ENCODE assay signal across 1 cellular context in the genomic region with DNA sequence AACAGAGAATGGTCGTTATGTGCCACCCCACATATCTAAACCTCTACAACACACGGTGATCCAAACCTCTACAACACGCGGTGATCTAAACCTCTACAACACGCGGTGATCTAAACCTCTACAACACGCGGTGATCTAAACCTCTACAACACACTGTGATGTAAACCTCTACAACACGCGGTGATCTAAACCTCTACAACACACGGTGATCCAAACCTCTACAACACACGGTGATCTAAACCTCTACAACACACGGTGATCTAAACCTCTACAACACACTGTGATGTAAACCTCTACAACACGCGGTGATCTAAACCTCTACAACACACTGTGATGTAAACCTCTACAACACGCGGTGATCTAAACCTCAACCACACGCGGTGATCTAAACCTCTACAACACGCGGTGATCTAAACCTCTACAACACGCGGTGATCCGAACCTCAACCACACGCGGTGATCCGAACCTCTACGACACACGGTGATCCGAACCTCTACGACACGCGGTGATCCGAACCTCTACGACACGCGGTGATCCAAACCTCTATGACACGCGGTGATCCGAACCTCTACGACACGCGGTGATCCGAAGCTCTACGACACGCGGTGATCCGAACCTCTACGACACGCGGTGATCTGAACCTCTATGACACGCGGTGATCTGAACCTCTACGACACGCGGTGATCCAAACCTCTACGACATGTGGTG.
A peak's percentile ranks its signal among the peaks of the same experiment; 100 is the strongest.
TF ChIP-seq lines count a peak whose summit lies in the region.

No MANE protein-coding gene starts in this region.

TF ChIP-seq in GM12878, 131 proteins besides CTCF, POLR2A, EP300 and RAD21:
- TF ChIP-seq, protein P1, sequence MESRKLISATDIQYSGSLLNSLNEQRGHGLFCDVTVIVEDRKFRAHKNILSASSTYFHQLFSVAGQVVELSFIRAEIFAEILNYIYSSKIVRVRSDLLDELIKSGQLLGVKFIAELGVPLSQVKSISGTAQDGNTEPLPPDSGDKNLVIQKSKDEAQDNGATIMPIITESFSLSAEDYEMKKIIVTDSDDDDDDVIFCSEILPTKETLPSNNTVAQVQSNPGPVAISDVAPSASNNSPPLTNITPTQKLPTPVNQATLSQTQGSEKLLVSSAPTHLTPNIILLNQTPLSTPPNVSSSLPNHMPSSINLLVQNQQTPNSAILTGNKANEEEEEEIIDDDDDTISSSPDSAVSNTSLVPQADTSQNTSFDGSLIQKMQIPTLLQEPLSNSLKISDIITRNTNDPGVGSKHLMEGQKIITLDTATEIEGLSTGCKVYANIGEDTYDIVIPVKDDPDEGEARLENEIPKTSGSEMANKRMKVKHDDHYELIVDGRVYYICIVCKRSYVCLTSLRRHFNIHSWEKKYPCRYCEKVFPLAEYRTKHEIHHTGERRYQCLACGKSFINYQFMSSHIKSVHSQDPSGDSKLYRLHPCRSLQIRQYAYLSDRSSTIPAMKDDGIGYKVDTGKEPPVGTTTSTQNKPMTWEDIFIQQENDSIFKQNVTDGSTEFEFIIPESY (IDR thresholded peaks at IDR 0.05): 0 out of 2 replicates have a peak, but pooled peaks have one; percentile 27
- TF ChIP-seq POLR2AphosphoS5 (IDR thresholded peaks at IDR 0.05; ENCODE audit: low read length): peak; percentile 42; the same call in 1 of the 2 replicates
